2 cellular contexts compared by ENCODE assay signal in the genomic region with DNA sequence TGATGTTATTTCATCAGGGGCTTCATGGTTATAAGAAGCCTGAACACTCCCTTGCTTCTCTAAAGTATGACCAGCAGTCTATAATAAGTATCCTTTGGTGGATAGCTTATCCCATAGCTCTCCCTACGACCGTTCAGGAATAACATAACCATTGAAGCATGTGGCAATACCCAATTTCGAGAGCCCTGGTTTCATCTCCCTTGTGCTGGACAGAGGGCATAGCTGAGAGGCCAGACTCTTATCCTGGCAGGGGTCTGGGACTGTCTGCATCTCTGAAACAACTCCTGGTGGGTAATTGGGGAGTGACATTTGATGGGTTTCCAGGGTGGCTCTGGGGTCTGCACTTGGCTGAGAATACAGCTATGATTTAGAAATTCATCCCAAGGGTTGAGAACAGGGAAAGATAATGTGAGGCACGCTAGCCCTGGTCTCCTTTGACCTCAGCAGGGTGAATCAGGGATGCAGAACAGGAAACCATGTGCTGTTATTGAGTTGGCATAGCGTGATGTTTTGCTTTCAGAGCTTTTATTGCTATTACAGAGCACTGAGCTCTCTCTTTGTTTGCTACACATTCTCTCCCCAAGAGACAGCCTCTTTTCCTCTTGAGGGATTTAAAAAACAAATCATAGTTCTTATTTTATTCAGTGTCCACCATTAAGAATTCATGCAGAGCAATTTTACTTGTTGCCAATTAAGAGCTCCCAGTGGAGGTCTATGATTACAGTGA.
A peak's percentile ranks its signal among the peaks of the same experiment; 100 is the strongest.
TF ChIP-seq lines count a peak whose summit lies in the region.

No MANE protein-coding gene starts in this region.

TF ChIP-seq in IMR-90, 13 proteins besides CTCF, POLR2A, EP300 and RAD21:
- TF ChIP-seq RCOR1 (IDR thresholded peaks at IDR 0.05; ENCODE audit: insufficient replicate concordance, low read length) = no peak
- no peak for TF ChIP-seq RFX5 (IDR thresholded peaks at IDR 0.05; ENCODE audit: low read depth, low read length)
- no peak for TF ChIP-seq MAFK (IDR thresholded peaks at IDR 0.05; ENCODE audit: low read depth, low read length)
- no peak for TF ChIP-seq FOS (IDR thresholded peaks at IDR 0.05; ENCODE audit: low read depth, low read length)
- TF ChIP-seq CHD1 (IDR thresholded peaks at IDR 0.05; ENCODE audit: low read depth, low read length) = no peak
- 0 out of 2 replicates have a peak, but pooled peaks have one; percentile 16 for TF ChIP-seq MXI1 (IDR thresholded peaks at IDR 0.05; ENCODE audit: borderline replicate concordance, low read depth, low read length)
- TF ChIP-seq, protein P1, sequence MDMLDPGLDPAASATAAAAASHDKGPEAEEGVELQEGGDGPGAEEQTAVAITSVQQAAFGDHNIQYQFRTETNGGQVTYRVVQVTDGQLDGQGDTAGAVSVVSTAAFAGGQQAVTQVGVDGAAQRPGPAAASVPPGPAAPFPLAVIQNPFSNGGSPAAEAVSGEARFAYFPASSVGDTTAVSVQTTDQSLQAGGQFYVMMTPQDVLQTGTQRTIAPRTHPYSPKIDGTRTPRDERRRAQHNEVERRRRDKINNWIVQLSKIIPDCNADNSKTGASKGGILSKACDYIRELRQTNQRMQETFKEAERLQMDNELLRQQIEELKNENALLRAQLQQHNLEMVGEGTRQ (IDR thresholded peaks at IDR 0.05; ENCODE audit: low read depth, low read length) = peak; percentile 27; the same call in 1 of the 2 replicates
- no peak for TF ChIP-seq SMC3 (IDR thresholded peaks at IDR 0.05; ENCODE audit: low read depth, low read length)
- peak; percentile 44; the same call in 1 of the 2 replicates for TF ChIP-seq BHLHE40 (IDR thresholded peaks at IDR 0.05; ENCODE audit: low read depth, low read length)
- TF ChIP-seq NFE2L2 (IDR thresholded peaks at IDR 0.05; ENCODE audit: low read depth, low read length) = no peak
- TF ChIP-seq CEBPB (IDR thresholded peaks at IDR 0.05; ENCODE audit: low read depth, low read length) = 0 out of 2 replicates have a peak, but pooled peaks have one; percentile 16
- TF ChIP-seq MAZ (IDR thresholded peaks at IDR 0.05; ENCODE audit: borderline replicate concordance, low read depth, low read length) = no peak
- TF ChIP-seq, protein P2, sequence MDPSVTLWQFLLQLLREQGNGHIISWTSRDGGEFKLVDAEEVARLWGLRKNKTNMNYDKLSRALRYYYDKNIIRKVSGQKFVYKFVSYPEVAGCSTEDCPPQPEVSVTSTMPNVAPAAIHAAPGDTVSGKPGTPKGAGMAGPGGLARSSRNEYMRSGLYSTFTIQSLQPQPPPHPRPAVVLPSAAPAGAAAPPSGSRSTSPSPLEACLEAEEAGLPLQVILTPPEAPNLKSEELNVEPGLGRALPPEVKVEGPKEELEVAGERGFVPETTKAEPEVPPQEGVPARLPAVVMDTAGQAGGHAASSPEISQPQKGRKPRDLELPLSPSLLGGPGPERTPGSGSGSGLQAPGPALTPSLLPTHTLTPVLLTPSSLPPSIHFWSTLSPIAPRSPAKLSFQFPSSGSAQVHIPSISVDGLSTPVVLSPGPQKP (IDR thresholded peaks at IDR 0.05; ENCODE audit: borderline replicate concordance, low read depth, low read length) = no peak

TF ChIP-seq in endothelial cell of umbilical vein, 7 proteins besides CTCF, POLR2A, EP300 and RAD21:
- TF ChIP-seq EZH2 (IDR thresholded peaks at IDR 0.05; ENCODE audit: borderline replicate concordance, low read depth, low read length, severe bottlenecking) = no peak
- peak; percentile 14 for TF ChIP-seq JUN (IDR thresholded peaks at IDR 0.05; ENCODE audit: borderline replicate concordance, insufficient read depth, insufficient read length, low read depth)
- peak; percentile 34 for TF ChIP-seq FOS (IDR thresholded peaks at IDR 0.05; ENCODE audit: borderline replicate concordance, insufficient read depth, low read length)
- TF ChIP-seq GATA2 (IDR thresholded peaks at IDR 0.05; ENCODE audit: insufficient read depth, insufficient read length, low read depth, low read length) = no peak
TF ChIP-seq in endothelial cell of umbilical vein: peak in this region for 2.
